ENCODE assay signal across 16 cellular contexts in the genomic region with DNA sequence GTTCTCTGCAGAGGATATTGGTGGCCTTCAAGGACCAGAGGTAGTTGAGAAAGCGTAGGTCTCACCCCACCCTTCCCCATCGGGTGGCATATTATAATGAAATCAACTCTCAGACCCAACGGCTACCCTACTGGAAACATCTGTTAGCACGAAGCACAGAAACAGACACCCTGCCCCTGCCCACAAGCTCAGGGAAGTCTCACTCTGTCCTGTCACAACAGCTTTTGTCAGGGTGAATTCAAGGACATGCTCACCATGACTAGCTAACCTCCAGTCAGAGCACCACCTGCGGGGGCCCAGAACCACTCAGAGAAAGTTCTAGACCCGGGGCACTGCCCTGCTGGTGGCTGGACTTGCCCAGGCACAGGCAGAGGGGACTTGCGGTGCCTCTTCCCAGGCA.
DNase-seq lines count a peak whose midpoint lies in the region; ATAC-seq and TF ChIP-seq lines count a peak whose summit lies in the region.
"Had no signal": no experiment of that assay in that cellular context is flagged by ENCODE, and none has a peak within 500 bp of the region (broad histone marks: within the 10 kb centered on the region; RNA-seq: fewer than 3 reads in every experiment).

No MANE protein-coding gene starts in this region.

- H3K4me1 Mint-ChIP-seq in effector memory CD8-positive, alpha-beta T cell (ENCODE audit: low read depth in 2 of 2) = peaks cover 18 to 29% of the 10 kb centered on the region in 2 donors

- H3K27me3 ChIP-seq in DOHH2 (ENCODE audit: control insufficient read depth, low read length) = no peaks in the 10 kb centered on the region
- H3K27me3 ChIP-seq: testis had no signal

- TF ChIP-seq CTCF in DOHH2 (IDR thresholded peaks at IDR 0.05; ENCODE audit: low read depth, low read length, poor library complexity, severe bottlenecking) = no peak

- peaks cover 21% of the 10 kb centered on the region for H3K79me2 ChIP-seq in DOHH2 (ENCODE audit: control insufficient read depth, low read length)

- H3K4me1 ChIP-seq in DOHH2 (ENCODE audit: control insufficient read depth, low read length) = peaks cover 47% of the 10 kb centered on the region

- no peaks in the 10 kb centered on the region for H4K20me1 ChIP-seq in DOHH2 (ENCODE audit: control insufficient read depth, insufficient read depth, low read depth, low read length)

- no peaks in the 10 kb centered on the region for H3K9me3 ChIP-seq in DOHH2 (ENCODE audit: control insufficient read depth, insufficient read depth, low read length)
- H3K9me3 ChIP-seq: prostate gland, testis had no signal

- no peaks in the 10 kb centered on the region for H3K9me3 Mint-ChIP-seq in effector memory CD8-positive, alpha-beta T cell

- H3K27me3 Mint-ChIP-seq in effector memory CD8-positive, alpha-beta T cell = peaks cover 38 to 79% of the 10 kb centered on the region in 2 donors

- peak; percentile 19 for TF ChIP-seq POLR2A in GM19099 (IDR thresholded peaks at IDR 0.05; ENCODE audit: extremely low read depth, insufficient read length, low read depth)

- peaks cover 14% of the 10 kb centered on the region for H3F3A ChIP-seq in DOHH2 (ENCODE audit: control insufficient read depth, insufficient read depth)

- H3K9me2 ChIP-seq in DOHH2 (replicated peaks; ENCODE audit: control insufficient read depth, low read length) = no peaks in the 10 kb centered on the region

- peak overlapping the region; percentile 80 for H3K4me3 ChIP-seq in DOHH2 (ENCODE audit: low read length)
- H3K4me3 ChIP-seq: prostate gland, testis had no signal

- H3K27ac ChIP-seq in DOHH2 (ENCODE audit: low read depth, low read length) = peak overlapping the region; percentile 93
- H3K27ac ChIP-seq: prostate gland, testis had no signal

- H3K4me2 ChIP-seq in DOHH2 (ENCODE audit: low read length) = peak overlapping the region; percentile 88

- no peak overlapping the region for H3K4me3 Mint-ChIP-seq in effector memory CD8-positive, alpha-beta T cell

- DNase-seq in NOMO-1 treated with dmso at 0.1 percent for 144 hours (lab: John Stamatoyannopoulos, UW; ENCODE audit: unreplicated experiment) = peak; percentile 88
- no peak for DNase-seq in effector memory CD8-positive, alpha-beta T cell
- DNase-seq in LoVo (ENCODE audit: low spot score) = no peak
- DNase-seq in putamen (ENCODE audit: low spot score) = no peak
- DNase-seq: DMS 273 treated with DMSO at 0.1 percent for 48 hours, erythroblast, IMR-90, NCI-H1417, T-helper 1 cell, testis had no signal

- peaks cover 14% of the 10 kb centered on the region for H3K36me3 Mint-ChIP-seq in effector memory CD8-positive, alpha-beta T cell (ENCODE audit: insufficient read depth)

- 0 out of 2 replicates have a peak, but pooled peaks cover 2% of the 10 kb centered on the region for H3K36me3 ChIP-seq in DOHH2 (ENCODE audit: control insufficient read depth, low read length)
- H3K36me3 ChIP-seq: prostate gland had no signal

- peak overlapping the region in 1 of 2 donors; percentile 91 for H3K27ac Mint-ChIP-seq in effector memory CD8-positive, alpha-beta T cell

- peak; percentile 18 for ATAC-seq in effector memory CD8-positive, alpha-beta T cell (replicated peaks)
- ATAC-seq in GM19035 (IDR thresholded peaks at IDR 0.05; ENCODE audit: unreplicated experiment) (no peak), HG02678 (IDR thresholded peaks at IDR 0.05; ENCODE audit: unreplicated experiment) (no peak)
- ATAC-seq: activated CD4-positive, CD25-positive, alpha-beta regulatory T cell treated with anti-CD3 and anti-CD28 coated beads, Interleukin-2, amount 50 U/mL, for 24 hours had no signal
